Comparison of ENCODE assay signal across 19 cellular contexts in genomic region chr5:83071286-83071685, GRCh38. TPM values are rescaled to one million over a fixed set of nuclear protein-coding genes. Genes with fewer than 3 reads are reported as not detected.
DNase-seq lines count a peak whose midpoint lies in the region; ATAC-seq, FAIRE-seq and TF ChIP-seq lines count a peak whose summit lies in the region.
"Had no signal": no experiment of that assay in that cellular context is flagged by ENCODE, and none has a peak within 500 bp of the region (broad histone marks: within the 10 kb centered on the region; RNA-seq: fewer than 3 reads in every experiment).

No MANE protein-coding gene starts in this region.

- no peak for DNase-seq in GM19239 (ENCODE audit: insufficient read length, low spot score)
- no peak for DNase-seq in K562 (ENCODE audit: extremely low read depth in 1 of 4, low spot score in 3 of 4)
- no peak for DNase-seq in smooth muscle cell (lab: John Stamatoyannopoulos, UW; ENCODE audit: unreplicated experiment)
- DNase-seq in natural killer cell = no peak
- DNase-seq: Caco-2, GOT3, HFFc6, NCI-H1436, NCI-H2029 treated with DMSO at 0.1 percent for 48 hours, NCI-H2171 treated with DMSO at 0.1 percent for 48 hours, NCI-H446 treated with DMSO at 0.1 percent for 48 hours, NCI-H748 treated with DMSO at 0.1 percent for 48 hours, OCI-M1, SHP77 treated with DMSO at 0.1 percent for 48 hours had no signal

- H3F3A ChIP-seq in smooth muscle cell (ENCODE audit: low read depth) = no peaks in the 10 kb centered on the region

- peaks cover 69 to 73% of the 10 kb centered on the region in 2 donors for H3K4me1 Mint-ChIP-seq in natural killer cell

- H3K9me3 Mint-ChIP-seq in natural killer cell = no peaks in the 10 kb centered on the region
- H3K9me3 Mint-ChIP-seq: HFFc6 had no signal

- no peaks in the 10 kb centered on the region for H3K36me3 Mint-ChIP-seq in natural killer cell

- no peaks in the 10 kb centered on the region for H3K27me3 Mint-ChIP-seq in natural killer cell (ENCODE audit: low read depth in 2 of 2)

- H3K4me3 ChIP-seq in KMS-11 (IDR thresholded peaks at IDR 0.05; ENCODE audit: insufficient read depth, low read depth, low read length) (no peak overlapping the region), K562 (no peak overlapping the region), smooth muscle cell (no peak overlapping the region)

- TF ChIP-seq EP300 in K562 (IDR thresholded peaks at IDR 0.05; ENCODE audit: low read length) = no peak

- H3K79me2 ChIP-seq in KMS-11 (ENCODE audit: insufficient read depth, low read depth) = peaks cover 100% of the 10 kb centered on the region
- H3K79me2 ChIP-seq in K562 (ENCODE audit: control insufficient read depth, insufficient read depth, low read length) = peaks cover 99% of the 10 kb centered on the region
- peaks cover 100% of the 10 kb centered on the region for H3K79me2 ChIP-seq in smooth muscle cell (ENCODE audit: low read depth)

- H3K27me3 ChIP-seq in KMS-11 (ENCODE audit: insufficient read depth, low read depth) (no peaks in the 10 kb centered on the region), K562 (ENCODE audit: control insufficient read depth in 2 of 2, insufficient read depth in 2 of 2, low read length in 2 of 2) (no peaks in the 10 kb centered on the region), smooth muscle cell (ENCODE audit: low read depth) (no peaks in the 10 kb centered on the region)

- peaks cover 49% of the 10 kb centered on the region for H3K4me1 ChIP-seq in KMS-11 (ENCODE audit: low read depth, poor library complexity, severe bottlenecking)
- H3K4me1 ChIP-seq in K562 (replicated peaks in 1 of 2; ENCODE audit: control insufficient read depth in 2 of 2, insufficient read depth in 2 of 2, low read length in 2 of 2) = peaks cover 0 to 4% of the 10 kb centered on the region in 2 experiments; a peak in 1 of 5 replicates
- H3K4me1 ChIP-seq in smooth muscle cell (ENCODE audit: low read depth) = peaks cover 24% of the 10 kb centered on the region

- intact Hi-C loops in K562 (cut with micrococcal nuclease) = no loop called here
- intact Hi-C loops in natural killer cell (cut with micrococcal nuclease) = loop anchor here (10.0 kb wide), 1 partner anchor 796 kb away; the partner anchor contains the start of gene RPS23

- peak overlapping the region in 1 of 2 donors; percentile 75 for H3K27ac Mint-ChIP-seq in natural killer cell
- H3K27ac Mint-ChIP-seq: HFFc6 had no signal

- WGBS in K562 (ENCODE audit: insufficient coverage, low coverage, missing lambda C conversion rate) = 100% methylated on average over 1 of the region's 1 CpG
- 97% methylated on average over 1 of the region's 1 CpG for WGBS in smooth muscle cell (ENCODE audit: low lambda C conversion rate)

- no peak for TF ChIP-seq RAD21 in K562 (CRISPR knock-in tag; conservative IDR thresholded peaks at IDR 0.05 in 1 of 2, IDR thresholded peaks at IDR 0.05 in 1 of 2)

- FAIRE-seq in GM19239 (lab: Jason Lieb, UNC) = peak; percentile 42
- no peak for FAIRE-seq in K562 (lab: Jason Lieb, UNC)

- H3K27ac ChIP-seq in KMS-11 = no peak overlapping the region
- H3K27ac ChIP-seq in K562 (ENCODE audit: extremely low read depth, low read depth, low read length) = no peak overlapping the region
- peak overlapping the region; percentile 6 for H3K27ac ChIP-seq in smooth muscle cell (ENCODE audit: low read depth)
- H3K27ac ChIP-seq: C4-2B had no signal

- POLR2A ChIA-PET in K562 (lab: Yijun Ruan, JAX) = no interaction called here

- TF ChIP-seq POLR2A in K562 (conservative IDR thresholded peaks at IDR 0.05) = no peak

- no peaks in the 10 kb centered on the region for H3K9me3 ChIP-seq in K562 (replicated peaks; ENCODE audit: control insufficient read depth, insufficient read depth, low read depth, low read length)
- H3K9me3 ChIP-seq in smooth muscle cell (replicated peaks; ENCODE audit: low read depth) = no peaks in the 10 kb centered on the region
- H3K9me3 ChIP-seq: Caco-2 had no signal

- H3K4me2 ChIP-seq in KMS-11 (peak overlapping the region; percentile 30; the same call in 1 of the 2 replicates), K562 (ENCODE audit: insufficient read depth, low read length) (no peak overlapping the region), smooth muscle cell (peak overlapping the region; percentile 90)

- no TSS peak for BruUV-seq in K562 (replicated peaks; lab: Mats Ljungman, UMichigan)

- H4K20me1 ChIP-seq in KMS-11 (ENCODE audit: insufficient read depth) (peaks cover 16% of the 10 kb centered on the region; the same call in 1 of the 2 replicates), K562 (replicated peaks; ENCODE audit: control insufficient read depth, insufficient read depth, low read length) (peaks cover 4% of the 10 kb centered on the region; the same call in 1 of the 2 replicates), smooth muscle cell (ENCODE audit: low read depth) (peaks cover 88% of the 10 kb centered on the region)

- H3K4me3 Mint-ChIP-seq in natural killer cell = no peak overlapping the region

- H2AFZ ChIP-seq in KMS-11 (ENCODE audit: low read depth) (no peak overlapping the region), K562 (ENCODE audit: low read depth, low read length) (no peak overlapping the region), smooth muscle cell (ENCODE audit: low read depth) (no peak overlapping the region)

- in situ Hi-C loops in K562 (cut with MboI) = no loop called here

- CTCF ChIA-PET in K562 (lab: Yijun Ruan, JAX; ENCODE audit: low intra/inter-chr PET ratio) = no interaction called here

- H3K9me1 ChIP-seq in K562 (ENCODE audit: control insufficient read depth, insufficient read depth, low read length) = no peaks in the 10 kb centered on the region

- ATAC-seq in K562 = no peak
- no peak for ATAC-seq in HG03139 (IDR thresholded peaks at IDR 0.05; ENCODE audit: unreplicated experiment)
- ATAC-seq in GM18873 (IDR thresholded peaks at IDR 0.05; ENCODE audit: low FRiP score, unreplicated experiment) = no peak
- no peak for ATAC-seq in natural killer cell
- ATAC-seq: SK-N-SH treated with all-trans-retinoic acid at 6 μM for 48 hours had no signal

- TF ChIP-seq CTCF in KMS-11 (conservative IDR thresholded peaks at IDR 0.05; ENCODE audit: low read depth, low read length) (no peak), K562 (IDR thresholded peaks at IDR 0.05 in 2 of 3, conservative IDR thresholded peaks at IDR 0.05 in 1 of 3; ENCODE audit: insufficient read depth in 2 of 3, low read depth in 1 of 3, low read length in 3 of 3) (no peak), smooth muscle cell (IDR thresholded peaks at IDR 0.05; ENCODE audit: borderline replicate concordance, insufficient read depth, poor library complexity, severe bottlenecking) (no peak), natural killer cell (IDR thresholded peaks at IDR 0.05) (no peak)

- H3K36me3 ChIP-seq in KMS-11 (ENCODE audit: insufficient read depth) (no peaks in the 10 kb centered on the region), K562 (ENCODE audit: control insufficient read depth, insufficient read depth, low read length) (peaks cover 60% of the 10 kb centered on the region; the same call in 2 of the 3 replicates), smooth muscle cell (ENCODE audit: low read depth) (no peaks in the 10 kb centered on the region)

- H3K9ac ChIP-seq in KMS-11 (no peak overlapping the region), K562 (ENCODE audit: insufficient read depth in 1 of 2, low read depth in 2 of 2, low read length in 2 of 2) (no peak overlapping the region), smooth muscle cell (ENCODE audit: low read depth) (no peak overlapping the region)

RNA-seq across cellular contexts. Expression of gene TMEM167A, which starts 5.9 kb away (rescaled TPM):
- total RNA-seq in K562 (2011; cell fraction: chromatin; rRNA removed; ENCODE audit: low replicate concordance) = 7.1 and 39.6 TPM in 2 replicates
- total RNA-seq in K562 (2011; cell fraction: nucleolus; rRNA removed) = 6.0 and 9.2 TPM in 2 replicates
- 26.5 and 49.0 TPM in 2 replicates for total RNA-seq in K562 (2011; cell fraction: nucleoplasm; rRNA removed)
- total RNA-seq in K562 (2014; rRNA removed) (35.3 and 38.8 TPM in 2 replicates), K562 (2014; rRNA removed; fragmentation: Illumina TruSeq; extraction: Trizol) (110 and 140 TPM in 2 replicates), K562 (2015; rRNA removed; fragmentation: Illumina TruSeq; extraction: Trizol) (60.5 and 64.4 TPM in 2 replicates), K562 (2021) (110 and 113 TPM in 2 replicates), smooth muscle cell (236 and 262 TPM in 2 replicates), natural killer cell (10 to 100 TPM; 42.0 to 45.3 (median 44.2) TPM)
- polyA plus RNA-seq in K562 (2011; rRNA removed) (106 and 122 TPM in 2 replicates), K562 (2014; fragmentation: Illumina TruSeq; extraction: Trizol) (64.4 and 87.1 TPM in 2 replicates), K562 (2014; fragmentation: Nextera tagmentation; extraction: Ambion mirVana) (100 to 1,000 TPM; 367 to 458 TPM), K562 (2014; rRNA removed) (56.5 and 60.0 TPM in 2 replicates), smooth muscle cell (195 and 248 TPM in 2 replicates)
- 11.4 and 41.5 TPM in 2 replicates for polyA plus RNA-seq in K562 (2011; cell fraction: cytosol; rRNA removed)
- 13.8 and 38.3 TPM in 2 replicates for polyA plus RNA-seq in K562 (2011; cell fraction: nucleus; rRNA removed)
- polyA plus RNA-seq in K562 (2012) = 78.5 and 79.9 TPM in 2 replicates
- 57.6 and 59.6 TPM in 2 replicates for polyA minus RNA-seq in K562 (2011; rRNA and poly(A)+ RNA removed)
- 16.3 and 21.5 TPM in 2 replicates for polyA minus RNA-seq in K562 (2011; cell fraction: cytosol; rRNA and poly(A)+ RNA removed)
- 19.7 and 38.0 TPM in 2 replicates for polyA minus RNA-seq in K562 (2011; cell fraction: nucleus; rRNA and poly(A)+ RNA removed)

RNA-seq across cellular contexts. Expression of gene XRCC4, which starts 6.1 kb away (rescaled TPM):
- total RNA-seq in K562 (2011; cell fraction: chromatin; rRNA removed; ENCODE audit: low replicate concordance) = 5.5 and 26.9 TPM in 2 replicates
- total RNA-seq in K562 (2011; cell fraction: nucleolus; rRNA removed) = 2.5 and 2.9 TPM in 2 replicates
- 9.6 and 14.4 TPM in 2 replicates for total RNA-seq in K562 (2011; cell fraction: nucleoplasm; rRNA removed)
- 12.5 and 13.6 TPM in 2 replicates for total RNA-seq in K562 (2014; rRNA removed)
- total RNA-seq in K562 (2014; rRNA removed; fragmentation: Illumina TruSeq; extraction: Trizol) = 28.8 and 35.1 TPM in 2 replicates
- total RNA-seq in K562 (2015; rRNA removed; fragmentation: Illumina TruSeq; extraction: Trizol) = 23.5 and 26.0 TPM in 2 replicates
- 15.4 and 15.7 TPM in 2 replicates for total RNA-seq in K562 (2021)
- 13.4 and 18.1 TPM in 2 replicates for polyA plus RNA-seq in K562 (2011; rRNA removed)
- polyA plus RNA-seq in K562 (2011; cell fraction: cytosol; rRNA removed) = 1.5 and 4.4 TPM in 2 replicates
- 2.3 and 3.7 TPM in 2 replicates for polyA plus RNA-seq in K562 (2011; cell fraction: nucleus; rRNA removed)
- 16.3 and 16.4 TPM in 2 replicates for polyA plus RNA-seq in K562 (2012)
- 19.3 and 22.4 TPM in 2 replicates for polyA plus RNA-seq in K562 (2014; fragmentation: Illumina TruSeq; extraction: Trizol)
- polyA plus RNA-seq in K562 (2014; fragmentation: Nextera tagmentation; extraction: Ambion mirVana) = 10 to 100 TPM; 57.5 to 61.6 TPM
- polyA plus RNA-seq in K562 (2014; rRNA removed) = 16.9 and 18.4 TPM in 2 replicates
- polyA minus RNA-seq in K562 (2011; rRNA and poly(A)+ RNA removed) = 13.9 and 16.1 TPM in 2 replicates
- polyA minus RNA-seq in K562 (2011; cell fraction: cytosol; rRNA and poly(A)+ RNA removed) = 1.5 and 1.8 TPM in 2 replicates
- polyA minus RNA-seq in K562 (2011; cell fraction: nucleus; rRNA and poly(A)+ RNA removed) = 11.6 and 22.7 TPM in 2 replicates
- total RNA-seq in smooth muscle cell = 110 and 145 TPM in 2 replicates
- 55.7 and 98.1 TPM in 2 replicates for polyA plus RNA-seq in smooth muscle cell
- 1 to 10 TPM; 6.0 to 8.6 (median 7.0) TPM for total RNA-seq in natural killer cell
